Comparison of ENCODE assay signal across 9 cellular contexts in genomic region chr11:68214173-68215086, GRCh38. TPM values are rescaled to one million over a fixed set of nuclear protein-coding genes. Genes with fewer than 3 reads are reported as not detected.
DNase-seq lines count a peak whose midpoint lies in the region; ATAC-seq, FAIRE-seq and TF ChIP-seq lines count a peak whose summit lies in the region.
"Had no signal": no experiment of that assay in that cellular context is flagged by ENCODE, and none has a peak within 500 bp of the region (broad histone marks: within the 10 kb centered on the region; RNA-seq: fewer than 3 reads in every experiment).

No MANE protein-coding gene starts in this region.

- POLR2A ChIA-PET in HepG2 (lab: Yijun Ruan, JAX) = interaction anchor here (1.4 to 6.1 kb wide), 3 partner anchors 20 to 101 kb away, joined by 3 to 73 read pairs (median 5); no protein-coding TSS in a partner anchor

- H3K4me3 ChIP-seq in Loucy (ENCODE audit: low read length, poor library complexity, severe bottlenecking) = peak overlapping the region; percentile 88
- H3K4me3 ChIP-seq in mammary epithelial cell (replicated peaks in 1 of 3; ENCODE audit: insufficient read depth in 1 of 3, low read depth in 2 of 3, low read length in 3 of 3) = peak overlapping the region; percentile 46 to 66 (median 66)
- H3K4me3 ChIP-seq in HepG2 (replicated peaks in 1 of 3; ENCODE audit: insufficient read depth in 1 of 3, low read depth in 2 of 3, low read length in 3 of 3) = peak overlapping the region; percentile 63 to 74 (median 63); a peak in 5 of 6 replicates
- peak overlapping the region; percentile 77 to 90 for H3K4me3 ChIP-seq in testis

- in situ Hi-C loops in mammary epithelial cell (cut with MboI; ENCODE audit: low sequenced_read_pairs in 2 of 2) = no loop called here
- in situ Hi-C loops in HepG2 (cut with HindIII; ENCODE audit: extremely low pct_ligation_motif_present, low pct_unique_long_range_greater_than_20kb) = loop anchor here (5.0 kb wide), 1 partner anchor 83 kb away; no protein-coding TSS in a partner anchor

- no peaks in the 10 kb centered on the region for H3K36me3 ChIP-seq in Loucy (ENCODE audit: insufficient read depth, low read length)
- H3K36me3 ChIP-seq in mammary epithelial cell (ENCODE audit: insufficient read depth, low read length) = no peaks in the 10 kb centered on the region
- no peaks in the 10 kb centered on the region for H3K36me3 ChIP-seq in HepG2 (replicated peaks in 1 of 2; ENCODE audit: control insufficient read depth in 1 of 2, insufficient read depth in 2 of 2, low read length in 2 of 2)
- no peaks in the 10 kb centered on the region for H3K36me3 ChIP-seq in testis (ENCODE audit: low read depth, missing control alignments)

- H3K79me2 ChIP-seq in Loucy (ENCODE audit: insufficient read depth, low read length) = peaks cover 33% of the 10 kb centered on the region
- H3K79me2 ChIP-seq in mammary epithelial cell (ENCODE audit: insufficient read depth, low read length) = peaks cover 32% of the 10 kb centered on the region
- peaks cover 32% of the 10 kb centered on the region for H3K79me2 ChIP-seq in HepG2 (ENCODE audit: insufficient read depth, low read length)

- no peak for FAIRE-seq in HepG2 (lab: Jason Lieb, UNC)
- FAIRE-seq: A204.1 had no signal

- H4K20me1 ChIP-seq in Loucy (ENCODE audit: insufficient read depth, low read length, poor library complexity, severe bottlenecking) = peaks cover 31% of the 10 kb centered on the region
- no peaks in the 10 kb centered on the region for H4K20me1 ChIP-seq in mammary epithelial cell (ENCODE audit: insufficient read depth, low read length)
- peaks cover 25% of the 10 kb centered on the region for H4K20me1 ChIP-seq in HepG2 (ENCODE audit: insufficient read depth, low read length)

- TF ChIP-seq CTCF in Loucy (conservative IDR thresholded peaks at IDR 0.05; ENCODE audit: low read length) = no peak
- no peak for TF ChIP-seq CTCF in mammary epithelial cell (conservative IDR thresholded peaks at IDR 0.05 in 1 of 2, IDR thresholded peaks at IDR 0.05 in 1 of 2; ENCODE audit: extremely low read depth in 1 of 2, insufficient read depth in 1 of 2, low read depth in 1 of 2, low read length in 2 of 2)
- TF ChIP-seq CTCF in HepG2 (CRISPR knock-in tag; IDR thresholded peaks at IDR 0.05) = no peak
- TF ChIP-seq CTCF in testis (IDR thresholded peaks at IDR 0.05) = no peak

- H3K27ac ChIP-seq in mammary epithelial cell (ENCODE audit: insufficient read depth, low read depth, low read length) (no peak overlapping the region), HepG2 (ENCODE audit: extremely low read length, insufficient read depth, low read length) (peak overlapping the region; percentile 98), testis (peak overlapping the region; percentile 99)

- ATAC-seq in HepG2 = no peak
- no peak for ATAC-seq in GM18867 (IDR thresholded peaks at IDR 0.05; ENCODE audit: unreplicated experiment)

- BruUV-seq in mammary epithelial cell (replicated peaks; lab: Mats Ljungman, UMichigan) (TSS peak; percentile 70), HepG2 (replicated peaks; lab: Mats Ljungman, UMichigan) (TSS peak; percentile 86)

- dilution Hi-C loops in mammary epithelial cell (cut with HindIII; ENCODE audit: low sequenced_read_pairs) = loop anchor here (5.0 kb wide), 1 partner anchor 88 kb away; no protein-coding TSS in a partner anchor

- H3K9me2 ChIP-seq in Loucy (replicated peaks; ENCODE audit: low read depth, low read length) = no peaks in the 10 kb centered on the region

- H3K9me3 ChIP-seq in Loucy (ENCODE audit: insufficient read depth, low read depth, low read length) = no peaks in the 10 kb centered on the region
- H3K9me3 ChIP-seq in mammary epithelial cell (replicated peaks; ENCODE audit: insufficient read depth, low read length) = no peaks in the 10 kb centered on the region
- H3K9me3 ChIP-seq in HepG2 (ENCODE audit: low read length) = no peaks in the 10 kb centered on the region
- no peaks in the 10 kb centered on the region for H3K9me3 ChIP-seq in testis

- H3K9ac ChIP-seq in Loucy (ENCODE audit: low read depth, low read length, poor library complexity, severe bottlenecking) (peak overlapping the region; percentile 86), mammary epithelial cell (ENCODE audit: insufficient read depth, low read length) (peak overlapping the region; percentile 31), HepG2 (ENCODE audit: insufficient read depth, low read depth, low read length) (peak overlapping the region; percentile 93)

- WGBS in mammary epithelial cell (ENCODE audit: low coverage, missing lambda C conversion rate) = 16% methylated on average over 9 of the region's 58 CpGs
- 82% methylated on average over 26 of the region's 58 CpGs for WGBS in HepG2 (ENCODE audit: low lambda C conversion rate)
- WGBS in testis, 2 donors = 11 to 44% methylated on average over 13 to 51 of the region's 58 CpGs

- no peak for TF ChIP-seq POLR2A in HepG2 (IDR thresholded peaks at IDR 0.05; ENCODE audit: insufficient read depth in 1 of 2, low read depth in 2 of 2, low read length in 2 of 2)
- no peak for TF ChIP-seq POLR2A in testis (IDR thresholded peaks at IDR 0.05)

- peak overlapping the region; percentile 99 for H2AFZ ChIP-seq in Loucy (ENCODE audit: low read length)
- H2AFZ ChIP-seq in mammary epithelial cell (ENCODE audit: low read depth, low read length) = peak overlapping the region; percentile 85
- no peak overlapping the region for H2AFZ ChIP-seq in HepG2 (ENCODE audit: low read length)

- peak; percentile 44 for DNase-seq in DMS 273 (lab: John Stamatoyannopoulos, UW; ENCODE audit: unreplicated experiment)
- DNase-seq in DMS 273 treated with DMSO at 0.1 percent for 48 hours (lab: John Stamatoyannopoulos, UW) = no peak
- DNase-seq in mammary epithelial cell = no peak
- no peak for DNase-seq in HepG2 (ENCODE audit: low spot score)
- DNase-seq in testis = peak; percentile 37
- DNase-seq in DMS79 (lab: John Stamatoyannopoulos, UW) = no peak

- H3K4me1 ChIP-seq in Loucy (ENCODE audit: insufficient read depth, low read length, poor library complexity, severe bottlenecking) (peaks cover 35% of the 10 kb centered on the region), mammary epithelial cell (ENCODE audit: insufficient read depth, low read length) (peaks cover 37% of the 10 kb centered on the region), HepG2 (ENCODE audit: insufficient read depth, low read length) (peaks cover 60% of the 10 kb centered on the region), testis (peaks cover 22% of the 10 kb centered on the region)

- TF ChIP-seq RAD21 in HepG2 (CRISPR knock-in tag; IDR thresholded peaks at IDR 0.05) = no peak

- CTCF ChIA-PET in mammary epithelial cell (lab: Charles Lee; ENCODE audit: low non-redundant PET) = no interaction called here
- CTCF ChIA-PET in HepG2 (lab: Yijun Ruan, JAX; ENCODE audit: low intra/inter-chr PET ratio, low total read pairs) = interaction anchor here (1.6 kb wide), 1 partner anchor 83 kb away, joined by 5 read pairs; no protein-coding TSS in a partner anchor

- peaks cover 1% of the 10 kb centered on the region; the same call in 1 of the 2 replicates for H3F3A ChIP-seq in Loucy (ENCODE audit: low read depth)

- intact Hi-C loops in mammary epithelial cell (cut with micrococcal nuclease) (loop anchor here (5.0 kb wide), 1 partner anchor 168 kb away; no protein-coding TSS in a partner anchor), HepG2 (cut with micrococcal nuclease; ENCODE audit: unreplicated experiment) (no loop called here), testis (cut with DNase I; ENCODE audit: low total_unique reads) (no loop called here)

- TF ChIP-seq EP300 in HepG2 (IDR thresholded peaks at IDR 0.05; ENCODE audit: low read depth in 2 of 2, low read length in 2 of 2) (no peak), HepG2 (CRISPR knock-in tag; IDR thresholded peaks at IDR 0.05; ENCODE audit: borderline replicate concordance) (no peak; the same call in 1 of the 2 replicates)

- H3K4me2 ChIP-seq in Loucy (ENCODE audit: low read depth, low read length, poor library complexity, severe bottlenecking) (peak overlapping the region; percentile 84), mammary epithelial cell (ENCODE audit: insufficient read depth, low read depth, low read length) (peak overlapping the region; percentile 88), HepG2 (ENCODE audit: low read depth, low read length) (peak overlapping the region; percentile 97)

- no peaks in the 10 kb centered on the region for H3K27me3 ChIP-seq in Loucy (ENCODE audit: insufficient read depth, low read length, poor library complexity, severe bottlenecking)
- peaks cover 1% of the 10 kb centered on the region for H3K27me3 ChIP-seq in mammary epithelial cell (ENCODE audit: insufficient read depth, low read length)
- no peaks in the 10 kb centered on the region; a peak in 1 of 5 replicates for H3K27me3 ChIP-seq in HepG2 (ENCODE audit: control insufficient read depth in 1 of 2, insufficient read depth in 2 of 2, low read length in 2 of 2)
- H3K27me3 ChIP-seq in testis = no peaks in the 10 kb centered on the region

RNA-seq across cellular contexts. Expression of gene KMT5B, which starts 1.3 kb away (rescaled TPM):
- total RNA-seq in mammary epithelial cell (10 to 100 TPM; 23.0 to 29.7 TPM), HepG2 (2016; rRNA removed; fragmentation: Illumina TruSeq; extraction: Trizol) (23.7 and 32.5 TPM in 2 replicates), testis (10 to 100 TPM; 44.1 to 56.5 TPM)
- polyA plus RNA-seq in mammary epithelial cell (6.4 TPM), HepG2 (2011; rRNA removed) (14.4 and 17.6 TPM in 2 replicates), testis (ENCODE audit: insufficient read depth, low read depth, low replicate concordance) (42.1 TPM)
- 5.3 TPM for polyA minus RNA-seq in mammary epithelial cell
- total RNA-seq in HepG2 (2016; cell fraction: cytosol; rRNA removed; fragmentation: Illumina TruSeq; extraction: Trizol; ENCODE audit: low read depth) = 14.5 and 15.9 TPM in 2 replicates
- total RNA-seq in HepG2 (2016; cell fraction: insoluble cytoplasmic fraction; rRNA removed; fragmentation: Illumina TruSeq; extraction: Trizol) = 25.4 and 32.9 TPM in 2 replicates
- total RNA-seq in HepG2 (2016; cell fraction: membrane; rRNA removed; fragmentation: Illumina TruSeq; extraction: Trizol) = 24.7 and 24.9 TPM in 2 replicates
- total RNA-seq in HepG2 (2016; cell fraction: nucleus; rRNA removed; fragmentation: Illumina TruSeq; extraction: Trizol) = 23.0 and 26.3 TPM in 2 replicates
- polyA plus RNA-seq in HepG2 (2011; cell fraction: cytosol; rRNA removed) = 7.2 and 11.1 TPM in 2 replicates
- 15.9 and 23.4 TPM in 2 replicates for polyA plus RNA-seq in HepG2 (2011; cell fraction: nucleus; rRNA removed)
- 30.8 and 38.6 TPM in 2 replicates for polyA plus RNA-seq in HepG2 (2012)
- polyA plus RNA-seq in HepG2 (2016; cell fraction: cytosol; fragmentation: Illumina TruSeq; extraction: Trizol; ENCODE audit: low read depth) = 7.4 and 9.2 TPM in 2 replicates
- polyA plus RNA-seq in HepG2 (2016; cell fraction: insoluble cytoplasmic fraction; fragmentation: Illumina TruSeq; extraction: Trizol; ENCODE audit: low read depth) = 29.4 and 31.2 TPM in 2 replicates
- 16.3 and 18.5 TPM in 2 replicates for polyA plus RNA-seq in HepG2 (2016; cell fraction: membrane; fragmentation: Illumina TruSeq; extraction: Trizol; ENCODE audit: low read depth)
- 29.1 and 30.5 TPM in 2 replicates for polyA plus RNA-seq in HepG2 (2016; cell fraction: nucleus; fragmentation: Illumina TruSeq; extraction: Trizol; ENCODE audit: insufficient read depth, low read depth)
- polyA minus RNA-seq in HepG2 (2011; rRNA and poly(A)+ RNA removed; ENCODE audit: low replicate concordance) = 13.3 and 14.0 TPM in 2 replicates
- 13.9 TPM in 2 replicates for polyA minus RNA-seq in HepG2 (2011; cell fraction: cytosol; rRNA and poly(A)+ RNA removed)
- polyA minus RNA-seq in HepG2 (2011; cell fraction: nucleus; rRNA and poly(A)+ RNA removed) = 47.9 and 58.2 TPM in 2 replicates

RNA-seq across cellular contexts. Expression of gene C11orf24, which starts 57.3 kb away (rescaled TPM):
- total RNA-seq in mammary epithelial cell = 10 to 100 TPM; 30.2 to 64.3 TPM
- polyA plus RNA-seq in mammary epithelial cell = 46.5 TPM
- 47.1 TPM for polyA minus RNA-seq in mammary epithelial cell
- total RNA-seq in HepG2 (2016; rRNA removed; fragmentation: Illumina TruSeq; extraction: Trizol) = 50.8 and 55.5 TPM in 2 replicates
- total RNA-seq in HepG2 (2016; cell fraction: cytosol; rRNA removed; fragmentation: Illumina TruSeq; extraction: Trizol; ENCODE audit: low read depth) = 110 and 141 TPM in 2 replicates
- 53.9 and 57.2 TPM in 2 replicates for total RNA-seq in HepG2 (2016; cell fraction: insoluble cytoplasmic fraction; rRNA removed; fragmentation: Illumina TruSeq; extraction: Trizol)
- 100.0 and 131 TPM in 2 replicates for total RNA-seq in HepG2 (2016; cell fraction: membrane; rRNA removed; fragmentation: Illumina TruSeq; extraction: Trizol)
- total RNA-seq in HepG2 (2016; cell fraction: nucleus; rRNA removed; fragmentation: Illumina TruSeq; extraction: Trizol) = 32.7 and 33.6 TPM in 2 replicates
- polyA plus RNA-seq in HepG2 (2011; rRNA removed) = 52.9 and 62.4 TPM in 2 replicates
- polyA plus RNA-seq in HepG2 (2011; cell fraction: cytosol; rRNA removed) = 58.4 and 70.2 TPM in 2 replicates
- 58.8 and 59.2 TPM in 2 replicates for polyA plus RNA-seq in HepG2 (2011; cell fraction: nucleus; rRNA removed)
- polyA plus RNA-seq in HepG2 (2012) = 50.8 and 63.8 TPM in 2 replicates
- polyA plus RNA-seq in HepG2 (2016; cell fraction: cytosol; fragmentation: Illumina TruSeq; extraction: Trizol; ENCODE audit: low read depth) = 122 and 158 TPM in 2 replicates
- polyA plus RNA-seq in HepG2 (2016; cell fraction: insoluble cytoplasmic fraction; fragmentation: Illumina TruSeq; extraction: Trizol; ENCODE audit: low read depth) = 61.2 and 70.0 TPM in 2 replicates
- polyA plus RNA-seq in HepG2 (2016; cell fraction: membrane; fragmentation: Illumina TruSeq; extraction: Trizol; ENCODE audit: low read depth) = 97.9 and 125 TPM in 2 replicates
- polyA plus RNA-seq in HepG2 (2016; cell fraction: nucleus; fragmentation: Illumina TruSeq; extraction: Trizol; ENCODE audit: insufficient read depth, low read depth) = 71.8 and 76.2 TPM in 2 replicates
- polyA minus RNA-seq in HepG2 (2011; rRNA and poly(A)+ RNA removed; ENCODE audit: low replicate concordance) = 53.9 and 60.5 TPM in 2 replicates
- polyA minus RNA-seq in HepG2 (2011; cell fraction: cytosol; rRNA and poly(A)+ RNA removed) = 26.4 and 31.4 TPM in 2 replicates
- 19.3 and 23.5 TPM in 2 replicates for polyA minus RNA-seq in HepG2 (2011; cell fraction: nucleus; rRNA and poly(A)+ RNA removed)
- 10 to 100 TPM; 65.7 to 87.7 TPM for total RNA-seq in testis
- 29.6 TPM for polyA plus RNA-seq in testis (ENCODE audit: insufficient read depth, low read depth, low replicate concordance)

Comparison
In these comparisons a context has a peak if more than half of its experiments do, and no peak if none do; other contexts are left out.
1. DNase-seq: peak in DMS 273 (single experiment) and testis (single experiment); none in DMS 273 treated with DMSO at 0.1 percent for 48 hours (single experiment), mammary epithelial cell (single experiment), HepG2 (single experiment) and DMS79 (single experiment).
2. H3K9ac ChIP-seq: peak in every context shown above with its lines; median percentile 93 in HepG2; 86 in Loucy; 31 in mammary epithelial cell.
3. Peak in every context shown above with its lines, with median percentiles within 50 percentile points of each other: H3K4me2 ChIP-seq and H3K4me3 ChIP-seq.